Comparison of ENCODE assay signal across 8 cellular contexts in genomic region chr1:2586154-2587070, GRCh38. TPM values are rescaled to one million over a fixed set of nuclear protein-coding genes. Genes with fewer than 3 reads are reported as not detected.
A peak's percentile ranks its signal among the peaks of the same experiment; 100 is the strongest.
DNase-seq lines count a peak whose midpoint lies in the region; ATAC-seq, FAIRE-seq and TF ChIP-seq lines count a peak whose summit lies in the region.

Gene PRXL2B (plus strand): TSS chr1:2586777. CDS start chr1:2586886, 109 bp downstream.

- H3K4me3 ChIP-seq in BE2C (ENCODE audit: low read depth, low read length): peak within 1 kb of the TSS; percentile 64
- H3K4me3 ChIP-seq in choroid plexus epithelial cell (ENCODE audit: low read depth, low read length): peak within 1 kb of the TSS; percentile 80
- H3K4me3 ChIP-seq in kidney epithelial cell (ENCODE audit: low read depth, low read length): peak within 1 kb of the TSS; percentile 72

- peak; percentile 63 for ATAC-seq in HG03442 (IDR thresholded peaks at IDR 0.05; ENCODE audit: unreplicated experiment)

- peaks cover 6% of the 10 kb centered on the region for H3K4me1 ChIP-seq in BE2C

- no peak for TF ChIP-seq CTCF in BE2C (IDR thresholded peaks at IDR 0.05; ENCODE audit: low read depth, low read length)
- TF ChIP-seq CTCF in choroid plexus epithelial cell (conservative IDR thresholded peaks at IDR 0.05; ENCODE audit: low read depth, low read length): no peak
- TF ChIP-seq CTCF in kidney epithelial cell (IDR thresholded peaks at IDR 0.05; ENCODE audit: insufficient read depth, low read length, poor library complexity, severe bottlenecking): no peak

- H3K36me3 ChIP-seq in BE2C: no peaks in the 10 kb centered on the region
- H3K36me3 ChIP-seq in kidney epithelial cell (ENCODE audit: control insufficient read depth, insufficient read depth, low read length): no peaks in the 10 kb centered on the region

- FAIRE-seq in GM19239 (lab: Jason Lieb, UNC): peak; percentile 96

- no peaks in the 10 kb centered on the region for H3K9me3 ChIP-seq in BE2C

- DNase-seq in BE2C (peak; percentile 96), GM19239 (ENCODE audit: insufficient read length, low spot score) (peak; percentile 97), NCI-H526 (lab: John Stamatoyannopoulos, UW) (peak; percentile 85 to 97), choroid plexus epithelial cell (ENCODE audit: low read depth) (peak; percentile 100), kidney epithelial cell (ENCODE audit: low read depth) (peak; percentile 86)
- peak; percentile 95 to 97 for DNase-seq in activated CD4-positive, alpha-beta T cell treated with anti-CD3 and anti-CD28 coated beads for 4 hours
- peak; percentile 100 for DNase-seq in stimulated activated CD4-positive, alpha-beta T cell treated with anti-CD3 and anti-CD28 coated beads, Interleukin-15, amount 100 ng/mL, for 24 hours

- H3K27me3 ChIP-seq in BE2C (no peaks in the 10 kb centered on the region), kidney epithelial cell (ENCODE audit: control insufficient read depth, insufficient read depth, low read length) (no peaks in the 10 kb centered on the region)

RNA-seq across cellular contexts. Expression of gene PRXL2B, which starts in this region (rescaled TPM):
- polyA plus RNA-seq in BE2C (2012; ENCODE audit: insufficient read depth, insufficient read length, low read depth): 128 TPM
- 42.0 and 46.6 TPM in 2 replicates for total RNA-seq in kidney epithelial cell

Comparison
In these comparisons a context has a peak if more than half of its experiments do, and no peak if none do; other contexts are left out.
1. Peak in every context shown above with its lines: DNase-seq, ATAC-seq and H3K4me3 ChIP-seq.